ENCODE assay signal across 24 cellular contexts in the genomic region with DNA sequence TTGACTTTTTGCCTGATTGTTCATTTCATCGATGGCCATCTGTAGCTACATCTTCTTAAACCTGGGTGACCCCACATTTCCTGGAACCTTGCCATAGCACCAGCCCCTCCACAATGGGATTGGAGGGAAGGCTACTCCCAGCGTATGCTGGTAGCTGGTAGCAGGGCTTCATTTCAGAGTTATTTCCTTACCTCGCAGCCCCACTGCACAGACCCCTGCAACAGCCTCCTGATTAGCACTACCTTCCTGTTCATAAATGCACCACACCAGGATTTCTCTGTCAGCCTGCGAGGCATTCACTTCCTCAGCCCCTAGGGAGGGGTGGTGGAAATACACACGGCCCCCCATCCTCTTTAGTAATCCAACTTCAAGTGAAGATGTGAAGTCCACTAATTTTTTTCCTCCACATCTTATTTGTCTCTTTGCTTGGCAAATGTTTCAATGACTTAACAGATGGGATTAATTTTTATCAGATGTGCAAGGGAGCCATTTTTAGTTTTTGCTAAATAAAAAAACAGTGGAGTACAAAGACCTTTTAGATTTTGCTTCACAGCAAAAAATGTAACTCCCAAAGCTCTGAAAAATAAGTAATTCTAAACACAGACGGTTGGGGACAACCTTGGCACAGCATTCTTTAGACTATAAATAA.
DNase-seq lines count a peak whose midpoint lies in the region; ATAC-seq, FAIRE-seq and TF ChIP-seq lines count a peak whose summit lies in the region.
"Had no signal": no experiment of that assay in that cellular context is flagged by ENCODE, and none has a peak within 500 bp of the region (broad histone marks: within the 10 kb centered on the region; RNA-seq: fewer than 3 reads in every experiment).

No MANE protein-coding gene starts in this region.

- peaks cover 23% of the 10 kb centered on the region; the same call in 1 of the 3 replicates for H3K36me3 ChIP-seq in K562 (ENCODE audit: control insufficient read depth, insufficient read depth, low read length)
- peaks cover 0 to 12% (median 1%) of the 10 kb centered on the region in 4 donors for H3K36me3 ChIP-seq in transverse colon

- CTCF ChIA-PET in K562 (lab: Yijun Ruan, JAX; ENCODE audit: low intra/inter-chr PET ratio) (no interaction called here), RWPE1 (lab: Yijun Ruan, JAX) (no interaction called here)

- POLR2A ChIA-PET in K562 (lab: Yijun Ruan, JAX) (interaction anchor here (0.7 to 2.2 kb wide), 2 partner anchors 10 to 235 kb away, joined by 4 to 6 read pairs; partner anchors contain the start of gene SOCS1), RWPE1 (lab: Yijun Ruan, JAX; ENCODE audit: low non-redundant PET) (no interaction called here)

- TF ChIP-seq RAD21 in K562 (CRISPR knock-in tag; conservative IDR thresholded peaks at IDR 0.05 in 1 of 2, IDR thresholded peaks at IDR 0.05 in 1 of 2), result no peak

- peak overlapping the region; percentile 23 to 93 (median 92) for H3K27ac Mint-ChIP-seq in nephron
- H3K27ac Mint-ChIP-seq: type B pancreatic cell had no signal

- H3K27me3 Mint-ChIP-seq in nephron (ENCODE audit: low read depth), result no peaks in the 10 kb centered on the region
- H3K27me3 Mint-ChIP-seq: CD8-positive, alpha-beta memory T cell; type B pancreatic cell had no signal

- H3K79me2 ChIP-seq in K562 (ENCODE audit: control insufficient read depth, insufficient read depth, low read length), result no peaks in the 10 kb centered on the region

- 51% methylated on average over 6 of the region's 6 CpGs for WGBS in K562 (ENCODE audit: insufficient coverage, low coverage, missing lambda C conversion rate)
- 79 to 91% methylated on average over 2 to 6 of the region's 6 CpGs for WGBS in transverse colon (ENCODE audit: low coverage in 1 of 2), 2 donors

- H3K4me2 ChIP-seq in K562 (ENCODE audit: insufficient read depth, low read length), result no peak overlapping the region

- DNase-seq in AG20443 (ENCODE audit: low spot score), result peak; percentile 38
- DNase-seq in EH (ENCODE audit: low read depth), result peak; percentile 24
- DNase-seq in K562 (ENCODE audit: extremely low read depth in 1 of 4, low spot score in 3 of 4), result peak in 2 of 4 experiments; percentile 29 to 35
- DNase-seq in RWPE1 (ENCODE audit: low spot score), result no peak
- no peak for DNase-seq in NCI-H1417 (lab: John Stamatoyannopoulos, UW)
- no peak for DNase-seq in transverse colon
- DNase-seq: activated CD4-positive, alpha-beta T cell treated with anti-CD3 and anti-CD28 coated beads, Interleukin-2, amount 50 U/mL, for 1 hour; activated CD8-positive, alpha-beta memory T cell treated with anti-CD3 and anti-CD28 coated beads, Interleukin-2, amount 50 U/mL, for 48 hours; activated effector memory CD4-positive, alpha-beta T cell treated with Interleukin-2 at 50 U/mL for 16 hours; AML-193; CD8-positive, alpha-beta memory T cell; cerebellar nuclear complex; DMS53; GDM1; KG1; kidney; NCI-H1436; NCI-H526 treated with DMSO at 0.1 percent for 48 hours; T-helper 2 cell; WERI-Rb-1 had no signal

- peaks cover 4 to 5% of the 10 kb centered on the region in 2 experiments for H3K4me1 ChIP-seq in K562 (replicated peaks in 1 of 2; ENCODE audit: control insufficient read depth in 2 of 2, insufficient read depth in 2 of 2, low read length in 2 of 2)
- H3K4me1 ChIP-seq in transverse colon, result peaks cover 0 to 30% (median 21%) of the 10 kb centered on the region in 4 donors

- peaks cover 54% of the 10 kb centered on the region for H3K36me3 Mint-ChIP-seq in nephron (ENCODE audit: low read depth)

- TF ChIP-seq CTCF in K562 (IDR thresholded peaks at IDR 0.05 in 2 of 3, conservative IDR thresholded peaks at IDR 0.05 in 1 of 3; ENCODE audit: insufficient read depth in 2 of 3, low read depth in 1 of 3, low read length in 3 of 3) (no peak), nephron (IDR thresholded peaks at IDR 0.05; ENCODE audit: unreplicated experiment in 3 of 3) (no peak), RWPE1 (conservative IDR thresholded peaks at IDR 0.05; ENCODE audit: low read depth) (no peak), transverse colon (IDR thresholded peaks at IDR 0.05) (no peak)

- peak; percentile 67 for ATAC-seq in K562
- no peak for ATAC-seq in GM18870 (IDR thresholded peaks at IDR 0.05; ENCODE audit: unreplicated experiment)

- no TSS peak for BruUV-seq in K562 (replicated peaks; lab: Mats Ljungman, UMichigan)

- no peak overlapping the region for H3K4me3 Mint-ChIP-seq in nephron
- H3K4me3 Mint-ChIP-seq: CD8-positive, alpha-beta memory T cell; type B pancreatic cell had no signal

- H3K9me3 ChIP-seq in K562 (replicated peaks; ENCODE audit: control insufficient read depth, insufficient read depth, low read depth, low read length) (no peaks in the 10 kb centered on the region), transverse colon (no peaks in the 10 kb centered on the region)

- FAIRE-seq in K562 (lab: Jason Lieb, UNC), result no peak
- FAIRE-seq: GM18507, kidney had no signal

- H3K27ac ChIP-seq in K562 (ENCODE audit: extremely low read depth, low read depth, low read length) (no peak overlapping the region), RWPE1 (no peak overlapping the region; the same call in 1 of the 2 replicates), transverse colon (no peak overlapping the region)
- H3K27ac ChIP-seq: WERI-Rb-1 had no signal

- H3K9me3 Mint-ChIP-seq in nephron, result peaks cover 11% of the 10 kb centered on the region
- H3K9me3 Mint-ChIP-seq: type B pancreatic cell had no signal

- no peaks in the 10 kb centered on the region for H3K27me3 ChIP-seq in K562 (ENCODE audit: control insufficient read depth in 2 of 2, insufficient read depth in 2 of 2, low read length in 2 of 2)
- H3K27me3 ChIP-seq in transverse colon, result no peaks in the 10 kb centered on the region

- H4K20me1 ChIP-seq in K562 (replicated peaks; ENCODE audit: control insufficient read depth, insufficient read depth, low read length), result 0 out of 2 replicates have a peak, but pooled peaks cover 4% of the 10 kb centered on the region

- in situ Hi-C loops in K562 (cut with MboI) (no loop called here), transverse colon (cut with MboI; ENCODE audit: low pct_ligation_motif_present in 1 of 4, low pct_unique_long_range_greater_than_20kb in 1 of 4, low sequenced_read_pairs in 3 of 4) (no loop called here)

- peaks cover 35% of the 10 kb centered on the region for H3K4me1 Mint-ChIP-seq in nephron

- no peak for TF ChIP-seq POLR2A in K562 (conservative IDR thresholded peaks at IDR 0.05)
- TF ChIP-seq POLR2A in transverse colon (IDR thresholded peaks at IDR 0.05), result no peak

- H3K4me3 ChIP-seq in K562 (no peak overlapping the region), transverse colon (no peak overlapping the region)

- no peaks in the 10 kb centered on the region for H3K9me1 ChIP-seq in K562 (ENCODE audit: control insufficient read depth, insufficient read depth, low read length)

- H2AFZ ChIP-seq in K562 (ENCODE audit: low read depth, low read length), result no peak overlapping the region

- TF ChIP-seq EP300 in K562 (IDR thresholded peaks at IDR 0.05; ENCODE audit: low read length) (no peak), transverse colon (IDR thresholded peaks at IDR 0.05; ENCODE audit: low read depth) (no peak)

- H3K9ac ChIP-seq in K562 (ENCODE audit: insufficient read depth in 1 of 2, low read depth in 2 of 2, low read length in 2 of 2), result no peak overlapping the region

- intact Hi-C loops in K562 (cut with micrococcal nuclease), result no loop called here
- intact Hi-C loops in transverse colon (cut with DNase I; ENCODE audit: low total_unique reads), result no loop called here

TF ChIP-seq in K562, 482 proteins besides CTCF, POLR2A, EP300 and RAD21 (continues in another document):
- peak; percentile 32 for TF ChIP-seq CBFA2T2 (conservative IDR thresholded peaks at IDR 0.05)
- TF ChIP-seq, protein P1, sequence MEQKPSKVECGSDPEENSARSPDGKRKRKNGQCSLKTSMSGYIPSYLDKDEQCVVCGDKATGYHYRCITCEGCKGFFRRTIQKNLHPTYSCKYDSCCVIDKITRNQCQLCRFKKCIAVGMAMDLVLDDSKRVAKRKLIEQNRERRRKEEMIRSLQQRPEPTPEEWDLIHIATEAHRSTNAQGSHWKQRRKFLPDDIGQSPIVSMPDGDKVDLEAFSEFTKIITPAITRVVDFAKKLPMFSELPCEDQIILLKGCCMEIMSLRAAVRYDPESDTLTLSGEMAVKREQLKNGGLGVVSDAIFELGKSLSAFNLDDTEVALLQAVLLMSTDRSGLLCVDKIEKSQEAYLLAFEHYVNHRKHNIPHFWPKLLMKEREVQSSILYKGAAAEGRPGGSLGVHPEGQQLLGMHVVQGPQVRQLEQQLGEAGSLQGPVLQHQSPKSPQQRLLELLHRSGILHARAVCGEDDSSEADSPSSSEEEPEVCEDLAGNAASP (IDR thresholded peaks at IDR 0.05), result no peak
- TF ChIP-seq TCF15 (CRISPR knock-in tag; IDR thresholded peaks at IDR 0.05), result no peak
- no peak for TF ChIP-seq ZKSCAN8 (CRISPR knock-in tag; IDR thresholded peaks at IDR 0.05)
- no peak for TF ChIP-seq TOE1 (IDR thresholded peaks at IDR 0.05; ENCODE audit: borderline replicate concordance)
- TF ChIP-seq TOE1 (CRISPR knock-in tag; IDR thresholded peaks at IDR 0.05; ENCODE audit: borderline replicate concordance, low read depth), result no peak
- no peak for TF ChIP-seq ZNF263 (CRISPR knock-in tag; IDR thresholded peaks at IDR 0.05; ENCODE audit: borderline replicate concordance)
- peak; percentile 26; the same call in 1 of the 2 replicates for TF ChIP-seq TCF3 (CRISPR knock-in tag; IDR thresholded peaks at IDR 0.05)
- TF ChIP-seq ZNF175 (CRISPR knock-in tag; IDR thresholded peaks at IDR 0.05; ENCODE audit: low read depth), result no peak
- no peak for TF ChIP-seq NFYB (IDR thresholded peaks at IDR 0.05; ENCODE audit: extremely low read depth, insufficient read length)
- no peak for TF ChIP-seq ZNF224 (CRISPR knock-in tag; IDR thresholded peaks at IDR 0.05)
- TF ChIP-seq SIX5 (IDR thresholded peaks at IDR 0.05; ENCODE audit: borderline replicate concordance in 1 of 2, insufficient read depth in 1 of 2, low read depth in 1 of 2, low read length in 2 of 2), result no peak
- no peak for TF ChIP-seq PHB2 (IDR thresholded peaks at IDR 0.05; ENCODE audit: low read depth)
- TF ChIP-seq TAL1 (IDR thresholded peaks at IDR 0.05), result peak; percentile 5; the same call in 1 of the 2 replicates
- no peak for TF ChIP-seq NR4A1 (CRISPR knock-in tag; IDR thresholded peaks at IDR 0.05)
- no peak for TF ChIP-seq NR4A1 (tag; IDR thresholded peaks at IDR 0.05)

Comparison
In these comparisons a context has a peak if more than half of its experiments do, and no peak if none do; other contexts are left out.
1. DNase-seq: peak in AG20443 (single experiment) and EH (single experiment); none in RWPE1 (single experiment), NCI-H1417 (0 of 3) and transverse colon (single experiment).